ENCODE assay signal across 14 cellular contexts in the genomic region with DNA sequence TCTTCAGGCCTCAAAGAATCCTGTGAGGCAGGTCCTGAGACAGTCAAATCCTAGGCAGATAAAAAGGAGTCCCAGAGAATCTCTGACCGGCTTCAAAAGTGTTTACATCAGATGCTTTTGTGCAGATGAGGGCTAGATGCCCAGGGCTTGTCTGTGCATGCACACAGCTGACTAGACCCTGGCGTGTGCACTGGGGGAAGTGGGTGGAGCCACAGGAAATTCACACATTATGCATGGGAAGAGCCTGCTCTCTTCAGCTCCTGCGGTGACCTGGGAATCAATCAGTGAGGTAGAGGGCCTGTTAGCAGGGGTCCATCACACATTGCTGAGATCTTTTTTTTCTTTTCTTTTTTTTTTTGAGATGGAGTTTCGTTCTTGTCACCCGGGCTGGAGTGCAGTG. TPM values are rescaled to one million over a fixed set of nuclear protein-coding genes. Genes with fewer than 3 reads are reported as not detected.
DNase-seq lines count a peak whose midpoint lies in the region; ATAC-seq and TF ChIP-seq lines count a peak whose summit lies in the region.
"Had no signal": no experiment of that assay in that cellular context is flagged by ENCODE, and none has a peak within 500 bp of the region (broad histone marks: within the 10 kb centered on the region; RNA-seq: fewer than 3 reads in every experiment).

No MANE protein-coding gene starts in this region.

- no peaks in the 10 kb centered on the region for H3K9me2 ChIP-seq in GM23338 (ENCODE audit: insufficient read depth)

- H3K27ac ChIP-seq in GM23338 (ENCODE audit: low read depth) (no peak overlapping the region), coronary artery (no peak overlapping the region)
- H3K27ac ChIP-seq: C4-2B, heart right ventricle had no signal

- no peak overlapping the region for H3K27ac Mint-ChIP-seq in GM23338
- peak overlapping the region in 3 of 5 experiments; percentile 40 to 85 (median 45) for H3K27ac Mint-ChIP-seq in brain

- no peak overlapping the region for H3K4me3 Mint-ChIP-seq in GM23338
- peak overlapping the region in 1 of 5 experiments; percentile 40 for H3K4me3 Mint-ChIP-seq in brain

- no peaks in the 10 kb centered on the region for H3K27me3 ChIP-seq in GM23338 (ENCODE audit: insufficient read depth)

- H3K36me3 Mint-ChIP-seq in GM23338 (ENCODE audit: low read depth) (no peaks in the 10 kb centered on the region), brain (no peaks in the 10 kb centered on the region)

- TF ChIP-seq CTCF in GM23338 (conservative IDR thresholded peaks at IDR 0.05; ENCODE audit: low read depth in 2 of 2), result no peak
- TF ChIP-seq CTCF in brain (conservative IDR thresholded peaks at IDR 0.05), result no peak
- no peak for TF ChIP-seq CTCF in coronary artery (IDR thresholded peaks at IDR 0.05)
- TF ChIP-seq CTCF in mucosa of descending colon (IDR thresholded peaks at IDR 0.05), result no peak

- H3K79me2 ChIP-seq in GM23338 (replicated peaks; ENCODE audit: insufficient read depth), result no peaks in the 10 kb centered on the region

- peak overlapping the region; percentile 91; the same call in 1 of the 2 replicates for H2AFZ ChIP-seq in GM23338

- ATAC-seq in GM23338 (peak; percentile 86), mucosa of descending colon (no peak)
- ATAC-seq: heart right ventricle, left ventricle myocardium superior had no signal

- no peaks in the 10 kb centered on the region for H4K20me1 ChIP-seq in GM23338 (replicated peaks; ENCODE audit: insufficient read depth)

- no peaks in the 10 kb centered on the region for H3K9me3 Mint-ChIP-seq in GM23338
- H3K9me3 Mint-ChIP-seq in brain, result no peaks in the 10 kb centered on the region

- no peaks in the 10 kb centered on the region for H3K36me3 ChIP-seq in GM23338 (ENCODE audit: insufficient read depth)
- H3K36me3 ChIP-seq in mucosa of descending colon (ENCODE audit: low read depth), result no peaks in the 10 kb centered on the region
- H3K36me3 ChIP-seq: heart right ventricle had no signal

- H3K9me3 ChIP-seq in mucosa of descending colon, result no peaks in the 10 kb centered on the region
- H3K9me3 ChIP-seq: heart right ventricle had no signal

- H3K4me2 ChIP-seq in GM23338, result peak overlapping the region; percentile 45; the same call in 1 of the 2 replicates

- peaks cover 2% of the 10 kb centered on the region for H3K27me3 Mint-ChIP-seq in GM23338 (ENCODE audit: insufficient read depth, low read depth, poor library complexity)
- H3K27me3 Mint-ChIP-seq in brain, result peaks cover 7% of the 10 kb centered on the region

- DNase-seq in GM23338 (ENCODE audit: low spot score) (peak; percentile 50), NCI-H2171 (lab: John Stamatoyannopoulos, UW) (peak; percentile 78), lung microvascular endothelial cell (ENCODE audit: low read depth in 2 of 2) (peak; percentile 44 to 69), NCI-H774 (lab: John Stamatoyannopoulos, UW) (no peak), OCI-M1 (lab: John Stamatoyannopoulos, UW) (no peak), coronary artery (ENCODE audit: low spot score) (no peak), mucosa of descending colon (no peak)
- DNase-seq: activated CD4-positive, alpha-beta T cell treated with anti-CD3 and anti-CD28 coated beads, Interleukin-2, amount 50 U/mL, for 4 hours; activated effector memory CD4-positive, alpha-beta T cell treated with Interleukin-2 at 50 U/mL for 16 hours; heart right ventricle; left ventricle myocardium superior had no signal

- H3F3A ChIP-seq in GM23338 (replicated peaks; ENCODE audit: low read depth), result no peaks in the 10 kb centered on the region

- H3K4me3 ChIP-seq in GM23338, result no peak overlapping the region
- no peak overlapping the region for H3K4me3 ChIP-seq in coronary artery
- H3K4me3 ChIP-seq in mucosa of descending colon, result no peak overlapping the region
- H3K4me3 ChIP-seq: heart right ventricle had no signal

- H3K4me1 ChIP-seq in GM23338 (ENCODE audit: insufficient read depth) (peaks cover 6% of the 10 kb centered on the region), mucosa of descending colon (ENCODE audit: low read depth) (no peaks in the 10 kb centered on the region)
- H3K4me1 ChIP-seq: heart right ventricle had no signal

- intact Hi-C loops in mucosa of descending colon (cut with DNase I, micrococcal nuclease), result no loop called here

- peaks cover 22% of the 10 kb centered on the region; the same call in 2 of the 3 replicates for H3K4me1 Mint-ChIP-seq in GM23338
- H3K4me1 Mint-ChIP-seq in brain, result peaks cover 18% of the 10 kb centered on the region

TF ChIP-seq in GM23338, 12 proteins besides CTCF, POLR2A, EP300 and RAD21:
- no peak for TF ChIP-seq JUNB (IDR thresholded peaks at IDR 0.05; ENCODE audit: unreplicated experiment)

RNA-seq across cellular contexts. Expression of gene NHLH2, which starts 36.6 kb away (rescaled TPM):
- total RNA-seq in GM23338 (2014; rRNA removed; shearing (Covaris generic)), result 1.7 and 2.3 TPM in 2 replicates
- polyA plus RNA-seq in GM23338 (2016; fragmentation: Nextera tagmentation; extraction: Ambion mirVana) (1.8 and 1.9 TPM in 2 replicates), brain (ENCODE audit: insufficient read depth, low read depth, low replicate concordance) (not detected)
- total RNA-seq in lung microvascular endothelial cell (under 0.01 TPM in 1 of 2 replicates, not detected in the other), mucosa of descending colon (not detected)
- total RNA-seq: heart right ventricle; left ventricle myocardium superior; T-helper 2 cell treated with Interferon-gamma antibody and Interleukin-4, amounts not matched to agents 100 ng/mL and 5 ng/mL, for 36 hours had no signal
- polyA plus RNA-seq: heart right ventricle had no signal

Comparison
In these comparisons a context has a peak if more than half of its experiments do, and no peak if none do; other contexts are left out.
1. DNase-seq: peak in GM23338 (single experiment), NCI-H2171 (single experiment) and lung microvascular endothelial cell (2 of 2); none in NCI-H774 (single experiment), OCI-M1 (single experiment), coronary artery (single experiment) and mucosa of descending colon (0 of 3).